19 cellular contexts compared by ENCODE assay signal in the genomic region with DNA sequence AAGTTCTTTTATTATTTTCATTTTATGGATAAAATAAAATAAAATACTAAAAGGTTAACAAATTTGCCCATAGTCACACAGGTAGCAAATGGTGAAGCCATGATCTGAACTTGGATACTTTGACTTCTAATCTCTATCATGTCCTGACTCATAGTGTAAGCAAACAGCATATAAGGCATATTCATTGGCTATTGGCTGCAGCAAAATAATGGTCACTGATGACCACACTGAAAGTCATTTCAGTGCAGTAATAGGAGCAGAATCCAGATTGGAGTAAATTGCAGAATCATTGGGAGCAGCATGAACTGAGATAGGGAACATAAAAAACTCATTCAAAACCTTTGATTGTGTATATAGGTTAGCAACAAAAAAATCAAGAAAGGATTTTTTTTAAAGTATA.
DNase-seq lines count a peak whose midpoint lies in the region; ATAC-seq and TF ChIP-seq lines count a peak whose summit lies in the region.
"Had no signal": no experiment of that assay in that cellular context is flagged by ENCODE, and none has a peak within 500 bp of the region (broad histone marks: within the 10 kb centered on the region; RNA-seq: fewer than 3 reads in every experiment).

No MANE protein-coding gene starts in this region.

- TF ChIP-seq POLR2A in breast epithelium (IDR thresholded peaks at IDR 0.05): no peak

- H3K27me3 ChIP-seq in breast epithelium: no peaks in the 10 kb centered on the region
- H3K27me3 ChIP-seq in OCI-LY3 (ENCODE audit: low read depth, low read length): no peaks in the 10 kb centered on the region
- no peaks in the 10 kb centered on the region for H3K27me3 ChIP-seq in HAP-1 (ENCODE audit: low read depth)
- H3K27me3 ChIP-seq: BLaER1, upper lobe of right lung had no signal

- no peak overlapping the region for H3K9ac ChIP-seq in OCI-LY3 (ENCODE audit: low read length)
- H3K9ac ChIP-seq: BLaER1 had no signal

- no peak overlapping the region for H2AFZ ChIP-seq in OCI-LY3 (ENCODE audit: low read depth, low read length)

- H3K4me1 ChIP-seq in breast epithelium: no peaks in the 10 kb centered on the region
- H3K4me1 ChIP-seq in OCI-LY3 (ENCODE audit: low read length): peaks cover 17% of the 10 kb centered on the region
- no peaks in the 10 kb centered on the region for H3K4me1 ChIP-seq in HAP-1
- H3K4me1 ChIP-seq: upper lobe of right lung had no signal

- no peaks in the 10 kb centered on the region for H3K36me3 ChIP-seq in breast epithelium
- peaks cover 3% of the 10 kb centered on the region for H3K36me3 ChIP-seq in OCI-LY3 (replicated peaks; ENCODE audit: low read depth, low read length)
- no peaks in the 10 kb centered on the region for H3K36me3 ChIP-seq in HAP-1 (replicated peaks)
- H3K36me3 ChIP-seq: BLaER1, upper lobe of right lung had no signal

- H3K27ac Mint-ChIP-seq in MCF 10A (ENCODE audit: low read depth, unreplicated experiment): no peak overlapping the region
- no peak overlapping the region for H3K27ac Mint-ChIP-seq in central memory CD8-positive, alpha-beta T cell (ENCODE audit: low read depth)
- H3K27ac Mint-ChIP-seq in activated T-helper 2 cell treated with anti-CD3 and anti-CD28 coated beads, Interferon-gamma antibody, Interleukin-2, Interleukin-4, amounts not matched to agents 10 μg/mL and 5 μg/mL and 100 μg/mL, durations not matched to agents 14 hours and 24 hours and 36 hours: no peak overlapping the region

- H3K4me1 Mint-ChIP-seq in MCF 10A (ENCODE audit: insufficient read depth, unreplicated experiment): no peaks in the 10 kb centered on the region
- H3K4me1 Mint-ChIP-seq in central memory CD8-positive, alpha-beta T cell: peaks cover 6% of the 10 kb centered on the region
- H3K4me1 Mint-ChIP-seq in activated T-helper 2 cell treated with anti-CD3 and anti-CD28 coated beads, Interferon-gamma antibody, Interleukin-2, Interleukin-4, amounts not matched to agents 10 μg/mL and 5 μg/mL and 100 μg/mL, durations not matched to agents 14 hours and 24 hours and 36 hours (ENCODE audit: low read depth): peaks cover 8% of the 10 kb centered on the region

- intact Hi-C loops in MCF 10A (cut with micrococcal nuclease): no loop called here
- intact Hi-C loops in breast epithelium (cut with DNase I; ENCODE audit: low total_unique reads): no loop called here
- intact Hi-C loops in activated T-helper 2 cell treated with anti-CD3 and anti-CD28 coated beads, Interferon-gamma antibody, Interleukin-2, Interleukin-4, amounts not matched to agents 10 μg/mL and 5 μg/mL and 100 μg/mL, durations not matched to agents 14 hours and 24 hours and 36 hours (cut with micrococcal nuclease): no loop called here
- intact Hi-C loops in head of caudate nucleus (cut with DNase I): no loop called here

- peak overlapping the region; percentile 42 for H3K4me2 ChIP-seq in OCI-LY3 (ENCODE audit: low read length)
- H3K4me2 ChIP-seq: BLaER1 had no signal

- H3K9me3 ChIP-seq in breast epithelium: peaks cover 0 to 6% of the 10 kb centered on the region in 2 donors
- no peaks in the 10 kb centered on the region for H3K9me3 ChIP-seq in OCI-LY3 (ENCODE audit: insufficient read depth, low read length)
- H3K9me3 ChIP-seq in HAP-1: no peaks in the 10 kb centered on the region
- H3K9me3 ChIP-seq: upper lobe of right lung had no signal

- no TSS peak for BruUV-seq in MCF 10A (replicated peaks; lab: Mats Ljungman, UMichigan)

- TF ChIP-seq CTCF in MCF 10A (IDR thresholded peaks at IDR 0.05; ENCODE audit: unreplicated experiment): no peak
- TF ChIP-seq CTCF in breast epithelium (IDR thresholded peaks at IDR 0.05): no peak
- TF ChIP-seq CTCF in OCI-LY3 (IDR thresholded peaks at IDR 0.05; ENCODE audit: low read depth, low read length): no peak

- DNase-seq in MCF 10A (ENCODE audit: unreplicated experiment) (peak; percentile 9), breast epithelium (ENCODE audit: low spot score in 2 of 2) (no peak), HAP-1 (ENCODE audit: low spot score in 2 of 2) (no peak), head of caudate nucleus (no peak)
- DNase-seq in central memory CD8-positive, alpha-beta T cell (ENCODE audit: low spot score in 2 of 2): no peak
- DNase-seq in activated T-helper 2 cell treated with anti-CD3 and anti-CD28 coated beads, Interferon-gamma antibody, Interleukin-2, Interleukin-4, amounts not matched to agents 10 μg/mL and 5 μg/mL and 100 μg/mL, durations not matched to agents 14 hours and 24 hours and 36 hours (ENCODE audit: low spot score): no peak
- DNase-seq: caudate nucleus; DMS153; NCI-H1105; NCI-H510A; NK-92 treated with Interleukin-12 subunit alpha and Interleukin-12 subunit beta, amount 100 ng/mL, for 24 hours; posterior cingulate gyrus; stimulated activated CD4-positive, alpha-beta T cell treated with anti-CD3 and anti-CD28 coated beads, Interleukin-15, amount 100 ng/mL, for 24 hours; upper lobe of right lung had no signal

- no peaks in the 10 kb centered on the region for H3K27me3 Mint-ChIP-seq in MCF 10A (ENCODE audit: insufficient read depth, unreplicated experiment)
- H3K27me3 Mint-ChIP-seq in central memory CD8-positive, alpha-beta T cell: no peaks in the 10 kb centered on the region
- no peaks in the 10 kb centered on the region for H3K27me3 Mint-ChIP-seq in activated T-helper 2 cell treated with anti-CD3 and anti-CD28 coated beads, Interferon-gamma antibody, Interleukin-2, Interleukin-4, amounts not matched to agents 10 μg/mL and 5 μg/mL and 100 μg/mL, durations not matched to agents 14 hours and 24 hours and 36 hours (ENCODE audit: low read depth)

- peaks cover 12% of the 10 kb centered on the region; the same call in 1 of the 2 replicates for H4K20me1 ChIP-seq in OCI-LY3 (ENCODE audit: insufficient read depth, low read length)
- H4K20me1 ChIP-seq: BLaER1 had no signal

- no peaks in the 10 kb centered on the region for H3K36me3 Mint-ChIP-seq in MCF 10A (ENCODE audit: insufficient read depth, unreplicated experiment)
- H3K36me3 Mint-ChIP-seq in central memory CD8-positive, alpha-beta T cell (ENCODE audit: insufficient read depth): no peaks in the 10 kb centered on the region
- H3K36me3 Mint-ChIP-seq in activated T-helper 2 cell treated with anti-CD3 and anti-CD28 coated beads, Interferon-gamma antibody, Interleukin-2, Interleukin-4, amounts not matched to agents 10 μg/mL and 5 μg/mL and 100 μg/mL, durations not matched to agents 14 hours and 24 hours and 36 hours (ENCODE audit: low read depth): no peaks in the 10 kb centered on the region

- CTCF ChIA-PET in MCF 10A (lab: Yijun Ruan, JAX): interaction anchor here (1.0 kb wide), 1 partner anchor 26 kb away, joined by 3 read pairs; no protein-coding TSS in a partner anchor

- H3K27ac ChIP-seq in breast epithelium (no peak overlapping the region), OCI-LY3 (ENCODE audit: low read length) (no peak overlapping the region)
- H3K27ac ChIP-seq: BLaER1, upper lobe of right lung had no signal

- POLR2A ChIA-PET in MCF 10A (lab: Yijun Ruan, JAX): no interaction called here

- no peak overlapping the region for H3K4me3 Mint-ChIP-seq in MCF 10A (ENCODE audit: unreplicated experiment)
- H3K4me3 Mint-ChIP-seq in central memory CD8-positive, alpha-beta T cell: peak overlapping the region; percentile 15
- H3K4me3 Mint-ChIP-seq in activated T-helper 2 cell treated with anti-CD3 and anti-CD28 coated beads, Interferon-gamma antibody, Interleukin-2, Interleukin-4, amounts not matched to agents 10 μg/mL and 5 μg/mL and 100 μg/mL, durations not matched to agents 14 hours and 24 hours and 36 hours (ENCODE audit: low read depth): no peak overlapping the region

- H3K9me3 Mint-ChIP-seq in MCF 10A (ENCODE audit: unreplicated experiment): peaks cover 7% of the 10 kb centered on the region
- peaks cover 20% of the 10 kb centered on the region for H3K9me3 Mint-ChIP-seq in central memory CD8-positive, alpha-beta T cell
- peaks cover 4% of the 10 kb centered on the region for H3K9me3 Mint-ChIP-seq in activated T-helper 2 cell treated with anti-CD3 and anti-CD28 coated beads, Interferon-gamma antibody, Interleukin-2, Interleukin-4, amounts not matched to agents 10 μg/mL and 5 μg/mL and 100 μg/mL, durations not matched to agents 14 hours and 24 hours and 36 hours

- H3K4me3 ChIP-seq in breast epithelium: no peak overlapping the region
- H3K4me3 ChIP-seq in OCI-LY3 (ENCODE audit: low read length): no peak overlapping the region
- no peak overlapping the region for H3K4me3 ChIP-seq in HAP-1
- H3K4me3 ChIP-seq: BLaER1, upper lobe of right lung had no signal

- ATAC-seq in central memory CD8-positive, alpha-beta T cell (replicated peaks; ENCODE audit: extremely low read depth, poor library complexity, severe bottlenecking): no peak
- ATAC-seq in HG03025 (IDR thresholded peaks at IDR 0.05; ENCODE audit: low FRiP score, unreplicated experiment): no peak
- ATAC-seq: HCT116, sciatic nerve, upper lobe of right lung had no signal

- peaks cover 12% of the 10 kb centered on the region for H3K79me2 ChIP-seq in OCI-LY3 (ENCODE audit: low read length)

- in situ Hi-C loops in HAP-1 (cut with MboI; ENCODE audit: low sequenced_read_pairs): no loop called here
